8 cellular contexts compared by ENCODE assay signal in genomic region chr7:134327896-134328295, GRCh38. TPM values are rescaled to one million over a fixed set of nuclear protein-coding genes. Genes with fewer than 3 reads are reported as not detected.
DNase-seq lines count a peak whose midpoint lies in the region; ATAC-seq and TF ChIP-seq lines count a peak whose summit lies in the region.

No MANE protein-coding gene starts in this region.

- peak; percentile 57 for DNase-seq in CD1c-positive myeloid dendritic cell (ENCODE audit: extremely low spot score)
- DNase-seq in Panc1 (ENCODE audit: low read depth, low spot score) = peak; percentile 38
- peak; percentile 68 for DNase-seq in iPS DF 19.7 (ENCODE audit: low read depth, low spot score)
- peak; percentile 24 to 27 for DNase-seq in stimulated activated CD4-positive, alpha-beta T cell treated with anti-CD3 and anti-CD28 coated beads, Interleukin-4, amount 100 ng/mL, for 48 hours (ENCODE audit: low read depth in 2 of 2)

- in situ Hi-C loops in Panc1 (cut with HindIII; ENCODE audit: low pct_unique_long_range_greater_than_20kb, low sequenced_read_pairs) = no loop called here

- no TSS peak for BruUV-seq in Panc1 (replicated peaks; lab: Mats Ljungman, UMichigan)

- no peaks in the 10 kb centered on the region for H3K27me3 ChIP-seq in Panc1 (ENCODE audit: control insufficient read depth, insufficient read depth, low read length)

- no peaks in the 10 kb centered on the region for H3K36me3 ChIP-seq in Panc1 (ENCODE audit: control insufficient read depth, insufficient read depth, low read length)

- H3K27ac Mint-ChIP-seq in activated T-helper 17 cell treated with anti-CD3 and anti-CD28 coated beads, Interleukin-2, amount 50 U/mL, for 72 hours = no peak overlapping the region

- CTCF ChIA-PET in Panc1 (lab: Charles Lee) = no interaction called here

- no peaks in the 10 kb centered on the region for H3K4me1 ChIP-seq in Panc1 (ENCODE audit: control insufficient read depth, insufficient read depth, low read length)

- POLR2A ChIA-PET in Panc1 (lab: Charles Lee) = no interaction called here

- no peak overlapping the region for H3K4me3 ChIP-seq in Panc1 (ENCODE audit: low read depth in 2 of 2, low read length in 2 of 2)

- H3K9me3 Mint-ChIP-seq in activated T-helper 17 cell treated with anti-CD3 and anti-CD28 coated beads, Interleukin-2, amount 50 U/mL, for 72 hours = no peaks in the 10 kb centered on the region

- H3K4me3 Mint-ChIP-seq in activated T-helper 17 cell treated with anti-CD3 and anti-CD28 coated beads, Interleukin-2, amount 50 U/mL, for 72 hours = no peak overlapping the region

- no peak overlapping the region for H3K27ac ChIP-seq in Panc1 (ENCODE audit: low read length)

- H3K9me3 ChIP-seq in Panc1 (ENCODE audit: control insufficient read depth, insufficient read depth, low read depth, low read length) = no peaks in the 10 kb centered on the region

- TF ChIP-seq CTCF in Panc1 (IDR thresholded peaks at IDR 0.05) = peak; percentile 70

- no peaks in the 10 kb centered on the region for H3K36me3 Mint-ChIP-seq in activated T-helper 17 cell treated with anti-CD3 and anti-CD28 coated beads, Interleukin-2, amount 50 U/mL, for 72 hours (ENCODE audit: low read depth)

- ATAC-seq in GM19023 (IDR thresholded peaks at IDR 0.05; ENCODE audit: unreplicated experiment) (peak; percentile 77), HG03457 (IDR thresholded peaks at IDR 0.05; ENCODE audit: unreplicated experiment) (peak; percentile 67), Panc1 (peak; percentile 88), HG03460 (IDR thresholded peaks at IDR 0.05; ENCODE audit: unreplicated experiment) (no peak)
- peak; percentile 67 for ATAC-seq in activated T-helper 17 cell treated with anti-CD3 and anti-CD28 coated beads, Interleukin-2, amount 50 U/mL, for 72 hours (replicated peaks)

- peaks cover 11% of the 10 kb centered on the region for H3K27me3 Mint-ChIP-seq in activated T-helper 17 cell treated with anti-CD3 and anti-CD28 coated beads, Interleukin-2, amount 50 U/mL, for 72 hours

- H3K4me1 Mint-ChIP-seq in activated T-helper 17 cell treated with anti-CD3 and anti-CD28 coated beads, Interleukin-2, amount 50 U/mL, for 72 hours = no peaks in the 10 kb centered on the region

- intact Hi-C loops in Panc1 (cut with micrococcal nuclease; ENCODE audit: unreplicated experiment) = no loop called here

RNA-seq across cellular contexts. Expression of gene SLC35B4, which starts 11.2 kb away (rescaled TPM):
- 21.6 TPM for total RNA-seq in Panc1 (2021; ENCODE audit: unreplicated experiment)
- polyA plus RNA-seq in Panc1 (2012; ENCODE audit: insufficient read length) = 13.4 TPM
- total RNA-seq in activated T-helper 17 cell treated with anti-CD3 and anti-CD28 coated beads, Interleukin-2, amount 50 U/mL, for 72 hours = 10 to 100 TPM; 11.9 to 16.8 TPM
